Comparison of ENCODE assay signal across 11 cellular contexts in the genomic region with DNA sequence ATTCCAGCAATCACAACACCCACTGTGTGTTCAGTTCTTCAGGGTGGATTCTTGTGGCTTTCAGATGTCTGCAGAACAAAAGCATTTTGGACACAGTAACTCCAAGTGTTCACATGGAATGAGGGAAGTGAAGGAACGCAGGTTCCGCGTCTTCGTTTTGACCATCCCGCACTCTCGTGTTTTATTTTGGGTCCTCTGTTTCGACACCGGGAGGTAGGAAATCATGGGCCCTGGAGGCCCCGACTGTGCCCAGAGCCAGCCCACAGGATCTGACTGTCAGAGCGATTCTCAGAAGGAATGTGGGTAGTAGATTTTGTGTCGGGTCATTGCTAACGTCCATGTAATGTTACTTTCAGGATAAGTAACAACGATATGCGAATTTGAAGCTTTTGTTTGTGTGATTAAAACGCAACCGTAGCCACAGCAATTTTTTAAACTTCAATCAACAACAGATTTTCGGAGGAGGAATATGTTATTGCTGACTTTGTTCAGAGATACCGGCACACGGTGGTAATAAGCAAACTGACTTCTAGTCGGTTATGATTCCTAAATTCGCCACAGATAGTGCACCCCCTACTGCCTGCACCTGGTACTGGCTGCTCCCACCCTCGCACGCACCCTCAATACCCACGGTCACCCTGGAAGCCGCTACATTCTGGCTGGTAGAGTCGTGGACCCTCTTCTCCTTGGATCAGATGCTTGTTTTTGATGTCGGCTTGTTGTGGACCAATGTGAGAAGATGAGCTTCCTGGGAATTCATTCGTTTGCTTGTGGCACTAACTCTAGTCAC. TPM values are rescaled to one million over a fixed set of nuclear protein-coding genes. Genes with fewer than 3 reads are reported as not detected.
DNase-seq lines count a peak whose midpoint lies in the region; ATAC-seq and TF ChIP-seq lines count a peak whose summit lies in the region.
"Had no signal": no experiment of that assay in that cellular context is flagged by ENCODE, and none has a peak within 500 bp of the region (broad histone marks: within the 10 kb centered on the region; RNA-seq: fewer than 3 reads in every experiment).

No MANE protein-coding gene starts in this region.

- H3K79me2 ChIP-seq in PC-3 (ENCODE audit: low read length), result no peaks in the 10 kb centered on the region
- no peaks in the 10 kb centered on the region for H3K79me2 ChIP-seq in mesendoderm (ENCODE audit: control insufficient read depth, insufficient read depth, low read length)

- intact Hi-C loops in Right ventricle myocardium inferior (cut with DNase I), result no loop called here
- intact Hi-C loops in PC-3 (cut with micrococcal nuclease), result no loop called here

- H3K4ac ChIP-seq in mesendoderm (ENCODE audit: low read depth, low read length), result no peak overlapping the region

- H3K4me2 ChIP-seq in PC-3 (ENCODE audit: low read length) (no peak overlapping the region), mesendoderm (ENCODE audit: low read length) (no peak overlapping the region)

- peaks cover 27% of the 10 kb centered on the region for H3K36me3 Mint-ChIP-seq in glutamatergic neuron (ENCODE audit: unreplicated experiment)

- H4K8ac ChIP-seq in mesendoderm (ENCODE audit: low read depth, low read length), result no peak overlapping the region

- H3K9me2 ChIP-seq in PC-3 (replicated peaks; ENCODE audit: low read length), result no peaks in the 10 kb centered on the region

- WGBS in mesendoderm (ENCODE audit: extremely low coverage, insufficient coverage, low lambda C conversion rate), result no CpG with 5 or more reads among the region's 28 CpGs

- no peaks in the 10 kb centered on the region for H3K79me1 ChIP-seq in mesendoderm (ENCODE audit: low read length)

- peak; percentile 50 for DNase-seq in right atrium auricular region (ENCODE audit: low spot score)
- no peak for DNase-seq in Right ventricle myocardium inferior (ENCODE audit: missing footprints)
- DNase-seq in PC-3, result no peak
- no peak for DNase-seq in glutamatergic neuron
- DNase-seq in NCI-H2196 (lab: John Stamatoyannopoulos, UW; ENCODE audit: unreplicated experiment), result no peak
- DNase-seq in glomerular visceral epithelial cell (ENCODE audit: extremely low spot score), result no peak
- DNase-seq in mesendoderm, result no peak
- DNase-seq in hepatic stellate cell (ENCODE audit: low spot score), result no peak
- DNase-seq: CD4-positive, alpha-beta memory T cell; NCI-H146 had no signal

- no peak overlapping the region for H3K27ac Mint-ChIP-seq in glutamatergic neuron (ENCODE audit: unreplicated experiment)
- H3K27ac Mint-ChIP-seq: activated naive CD8-positive, alpha-beta T cell had no signal

- no peak for TF ChIP-seq CTCF in right atrium auricular region (IDR thresholded peaks at IDR 0.05)
- TF ChIP-seq CTCF in PC-3 (conservative IDR thresholded peaks at IDR 0.05; ENCODE audit: low read depth, low read length), result peak; percentile 61
- TF ChIP-seq CTCF in glutamatergic neuron (IDR thresholded peaks at IDR 0.05; ENCODE audit: partially characterized antibody, unreplicated experiment), result peak; percentile 37

- BruUV-seq in PC-3 (replicated peaks; lab: Mats Ljungman, UMichigan), result no TSS peak

- no peak overlapping the region for H2BK15ac ChIP-seq in mesendoderm (replicated peaks; ENCODE audit: low read depth)

- peaks cover 1% of the 10 kb centered on the region for H3K9me3 Mint-ChIP-seq in glutamatergic neuron (ENCODE audit: unreplicated experiment)

- no peak overlapping the region for H3K18ac ChIP-seq in mesendoderm (ENCODE audit: low read length)

- no peak overlapping the region for H2AK5ac ChIP-seq in mesendoderm (ENCODE audit: low read length)

- H3K4me3 ChIP-seq in right atrium auricular region, result no peak overlapping the region
- no peak overlapping the region for H3K4me3 ChIP-seq in PC-3 (ENCODE audit: low read length)
- H3K4me3 ChIP-seq in mesendoderm (ENCODE audit: low read length), result no peak overlapping the region

- H2AFZ ChIP-seq in PC-3 (ENCODE audit: low read length), result no peak overlapping the region

- H3K27me3 Mint-ChIP-seq in glutamatergic neuron (ENCODE audit: unreplicated experiment), result peaks cover 7% of the 10 kb centered on the region
- H3K27me3 Mint-ChIP-seq: activated naive CD8-positive, alpha-beta T cell; CD4-positive, alpha-beta memory T cell had no signal

- peaks cover 4% of the 10 kb centered on the region for H3K4me1 Mint-ChIP-seq in glutamatergic neuron (ENCODE audit: low read depth, unreplicated experiment)

- POLR2A ChIA-PET in PC-3 (lab: Charles Lee; ENCODE audit: unreplicated experiment), result no interaction called here

- no peak overlapping the region for H2BK5ac ChIP-seq in mesendoderm (ENCODE audit: low read length)

- H3K23ac ChIP-seq in mesendoderm (ENCODE audit: low read length), result no peak overlapping the region

- no peak overlapping the region for H3K9ac ChIP-seq in PC-3 (ENCODE audit: low read length)
- no peak overlapping the region for H3K9ac ChIP-seq in mesendoderm (ENCODE audit: low read length)

- no peaks in the 10 kb centered on the region for H3F3A ChIP-seq in PC-3 (ENCODE audit: low read length, unreplicated experiment)

- H3K56ac ChIP-seq in mesendoderm (ENCODE audit: low read length), result no peak overlapping the region

- peaks cover 38% of the 10 kb centered on the region for H3K36me3 ChIP-seq in right atrium auricular region
- peaks cover 28% of the 10 kb centered on the region for H3K36me3 ChIP-seq in PC-3 (ENCODE audit: low read depth, low read length)
- H3K36me3 ChIP-seq in mesendoderm (ENCODE audit: control insufficient read depth, insufficient read depth, low read length), result no peaks in the 10 kb centered on the region

- no peaks in the 10 kb centered on the region for H4K20me1 ChIP-seq in PC-3 (ENCODE audit: low read length)

- H4K5ac ChIP-seq in mesendoderm (ENCODE audit: low read length), result no peak overlapping the region

- ATAC-seq in Right ventricle myocardium inferior (no peak), PC-3 (no peak)

- H2BK120ac ChIP-seq in mesendoderm (ENCODE audit: low read depth, low read length), result no peak overlapping the region

- H3K27me3 ChIP-seq in right atrium auricular region (no peaks in the 10 kb centered on the region), PC-3 (ENCODE audit: low read length) (no peaks in the 10 kb centered on the region), mesendoderm (ENCODE audit: insufficient read depth, low read length, poor library complexity) (no peaks in the 10 kb centered on the region)

- H3K4me1 ChIP-seq in right atrium auricular region, result no peaks in the 10 kb centered on the region
- no peaks in the 10 kb centered on the region for H3K4me1 ChIP-seq in PC-3 (ENCODE audit: insufficient read depth, low read length)
- H3K4me1 ChIP-seq in mesendoderm (ENCODE audit: control insufficient read depth, low read depth, low read length), result no peaks in the 10 kb centered on the region

- H3K27ac ChIP-seq in right atrium auricular region (no peak overlapping the region), PC-3 (ENCODE audit: low read length) (no peak overlapping the region), mesendoderm (ENCODE audit: low read depth, low read length) (no peak overlapping the region)

- CTCF ChIA-PET in PC-3 (lab: Charles Lee), result no interaction called here

- no peak overlapping the region for H3K4me3 Mint-ChIP-seq in glutamatergic neuron (ENCODE audit: unreplicated experiment)
- H3K4me3 Mint-ChIP-seq: activated naive CD8-positive, alpha-beta T cell; CD4-positive, alpha-beta memory T cell had no signal

- H3K9me3 ChIP-seq in right atrium auricular region, result no peaks in the 10 kb centered on the region
- no peaks in the 10 kb centered on the region for H3K9me3 ChIP-seq in PC-3 (ENCODE audit: low read length)

RNA-seq across cellular contexts. Expression of a gene that starts 10.5 kb away (rescaled TPM):
- total RNA-seq in right atrium auricular region, result 10 to 100 TPM; 12.2 to 14.1 TPM
- total RNA-seq in Right ventricle myocardium inferior, result 23.3 TPM
- 49.7 and 53.1 TPM in 2 replicates for total RNA-seq in PC-3 (2014; rRNA removed)
- 43.2 TPM for total RNA-seq in glutamatergic neuron (ENCODE audit: unreplicated experiment)
- polyA plus RNA-seq in mesendoderm (2013, experiment 1 of 2), result 10.3 TPM
- 10.5 TPM for polyA plus RNA-seq in mesendoderm (2013, experiment 2 of 2)

RNA-seq across cellular contexts. Expression of a gene that starts 52.0 kb away (rescaled TPM):
- 10 to 100 TPM; 20.9 to 26.1 TPM for total RNA-seq in right atrium auricular region
- total RNA-seq in Right ventricle myocardium inferior, result 23.8 TPM
- total RNA-seq in PC-3 (2014; rRNA removed), result 44.2 and 47.1 TPM in 2 replicates
- total RNA-seq in glutamatergic neuron (ENCODE audit: unreplicated experiment), result 71.2 TPM
- polyA plus RNA-seq in mesendoderm (2013, experiment 1 of 2), result 23.7 TPM
- 24.1 TPM for polyA plus RNA-seq in mesendoderm (2013, experiment 2 of 2)

Comparison
In these comparisons a context has a peak if more than half of its experiments do, and no peak if none do; other contexts are left out.
1. CTCF ChIP-seq: peak in PC-3 (single experiment) and glutamatergic neuron (single experiment); none in right atrium auricular region (0 of 2).